ENCODE assay signal across 10 cellular contexts in genomic region chrX:18696653-18697052, GRCh38. TPM values are rescaled to one million over a fixed set of nuclear protein-coding genes. Genes with fewer than 3 reads are reported as not detected.
"Had no signal": no experiment of that assay in that cellular context is flagged by ENCODE, and none has a peak within 500 bp of the region (broad histone marks: within the 10 kb centered on the region; RNA-seq: fewer than 3 reads in every experiment).

No MANE protein-coding gene starts in this region.

- DNase-seq: GM23248, GOT3, H7, H9, HCEC 1CT, HFFc6 had no signal

- H3K9ac ChIP-seq: GM23248 had no signal

- H3K4me2 ChIP-seq: GM23338 had no signal

- H2AFZ ChIP-seq: GM23248, GM23338 had no signal

- H3K27ac Mint-ChIP-seq: GM23338, H9, HFFc6 had no signal

- H3K4me3 Mint-ChIP-seq: GM23338, H9, HFFc6 had no signal

- H3K9me3 Mint-ChIP-seq: HFFc6 had no signal

- H3K4me1 ChIP-seq: HAP-1 had no signal

- H3K27ac ChIP-seq: GM23248 had no signal

- H3K36me3 ChIP-seq: HAP-1 had no signal

- H3K4me3 ChIP-seq: GM23248, GM23338, HAP-1 had no signal

- H3K9me3 ChIP-seq: HAP-1 had no signal

RNA-seq across cellular contexts. Expression of gene PPEF1, which starts 10.8 kb away (rescaled TPM):
- total RNA-seq: GM23248, HFFc6 had no signal
- polyA plus RNA-seq: GM23248, GM23338 had no signal

RNA-seq across cellular contexts. Expression of gene RS1, which starts 24.7 kb away (rescaled TPM):
- total RNA-seq: GM23248, GM23338, H1, H4, H7, H9, HFFc6 had no signal
- polyA plus RNA-seq: GM23248, GM23338 had no signal
